Comparison of ENCODE assay signal across 20 cellular contexts in genomic region chr10:35217458-35217857, GRCh38.
DNase-seq lines count a peak whose midpoint lies in the region; ATAC-seq, FAIRE-seq and TF ChIP-seq lines count a peak whose summit lies in the region.
"Had no signal": no experiment of that assay in that cellular context is flagged by ENCODE, and none has a peak within 500 bp of the region (broad histone marks: within the 10 kb centered on the region; RNA-seq: fewer than 3 reads in every experiment).

No MANE protein-coding gene starts in this region.

- CTCF ChIA-PET in activated CD4-positive, alpha-beta T cell treated with anti-CD3 and anti-CD28 coated beads, Interleukin-2, amount 10 ng/mL, durations not matched to agents 7 days and 5 days (lab: Charles Lee), result interaction anchor here (0.6 to 14.1 kb wide), 11 partner anchors 9 to 486 kb away, joined by 3 to 130 read pairs (median 5); partner anchors contain the start of gene CREM

- POLR2A ChIA-PET in activated CD4-positive, alpha-beta T cell treated with anti-CD3 and anti-CD28 coated beads, Interleukin-2, amount 10 ng/mL, durations not matched to agents 7 days and 5 days (lab: Charles Lee), result interaction anchor here (0.5 to 1.2 kb wide), 4 partner anchors 9 to 572 kb away, joined by 3 to 4 read pairs (median 3); no protein-coding TSS in a partner anchor

- H3K9me3 ChIP-seq in lung (ENCODE audit: control insufficient read depth in 2 of 2, insufficient read depth in 1 of 2, low read length in 1 of 2) (no peaks in the 10 kb centered on the region), subcutaneous abdominal adipose tissue (ENCODE audit: control insufficient read depth in 5 of 5, low read length in 5 of 5) (no peaks in the 10 kb centered on the region), MG63 (no peaks in the 10 kb centered on the region)
- H3K9me3 ChIP-seq: tibial nerve had no signal

- ATAC-seq in lung (ENCODE audit: insufficient read depth, low FRiP score), result peak; percentile 38

- no peaks in the 10 kb centered on the region for H3K27me3 ChIP-seq in dorsolateral prefrontal cortex
- no peaks in the 10 kb centered on the region for H3K27me3 ChIP-seq in lung (ENCODE audit: control insufficient read depth, insufficient read depth)
- H3K27me3 ChIP-seq in subcutaneous abdominal adipose tissue (ENCODE audit: control insufficient read depth in 5 of 5, insufficient read depth in 4 of 5, low read length in 5 of 5), result no peaks in the 10 kb centered on the region
- no peaks in the 10 kb centered on the region for H3K27me3 ChIP-seq in MG63
- H3K27me3 ChIP-seq: neural progenitor cell, tibial nerve had no signal

- H3K27me3 Mint-ChIP-seq in activated CD4-positive, alpha-beta T cell treated with anti-CD3 and anti-CD28 coated beads, Interleukin-2, amount 10 ng/mL, durations not matched to agents 7 days and 5 days, result no peaks in the 10 kb centered on the region

- intact Hi-C loops in dorsolateral prefrontal cortex (cut with DNase I), result loop anchor here in 1 of 2 donors (2.0 kb wide), 1 partner anchor 91 kb away; the partner anchor contains the start of gene CREM

- H3K27ac ChIP-seq in dorsolateral prefrontal cortex (peak overlapping the region in 41 of 59 donors; percentile 5 to 85 (median 59)), lung (ENCODE audit: low read depth in 1 of 2, low read length in 1 of 2) (peak overlapping the region in 1 of 2 donors; percentile 24), subcutaneous abdominal adipose tissue (ENCODE audit: low read depth, low read length) (peak overlapping the region; percentile 54)
- H3K27ac ChIP-seq: neural progenitor cell, PC-9 had no signal

- FAIRE-seq in RCC 7860 (lab: Jason Lieb, UNC), result no peak
- FAIRE-seq: keratinocyte had no signal

- H3K9me3 Mint-ChIP-seq in activated CD4-positive, alpha-beta T cell treated with anti-CD3 and anti-CD28 coated beads, Interleukin-2, amount 10 ng/mL, durations not matched to agents 7 days and 5 days, result no peaks in the 10 kb centered on the region
- H3K9me3 Mint-ChIP-seq: neural progenitor cell had no signal

- peaks cover 45% of the 10 kb centered on the region for H3K4me1 Mint-ChIP-seq in activated CD4-positive, alpha-beta T cell treated with anti-CD3 and anti-CD28 coated beads, Interleukin-2, amount 10 ng/mL, durations not matched to agents 7 days and 5 days

- H3K4me3 ChIP-seq in dorsolateral prefrontal cortex, result peak overlapping the region in 10 of 59 donors; percentile 6 to 24 (median 9)
- H3K4me3 ChIP-seq in lung, result no peak overlapping the region
- peak overlapping the region in 1 of 5 donors; percentile 48 for H3K4me3 ChIP-seq in subcutaneous abdominal adipose tissue (ENCODE audit: low read depth in 1 of 5, low read length in 5 of 5)
- H3K4me3 ChIP-seq in MG63, result no peak overlapping the region
- H3K4me3 ChIP-seq: neural progenitor cell, PC-9, smooth muscle cell, tibial nerve had no signal

- peak overlapping the region; percentile 9 for H3K27ac Mint-ChIP-seq in activated CD4-positive, alpha-beta T cell treated with anti-CD3 and anti-CD28 coated beads, Interleukin-2, amount 10 ng/mL, durations not matched to agents 7 days and 5 days

- TF ChIP-seq CTCF in dorsolateral prefrontal cortex (IDR thresholded peaks at IDR 0.05 in 54 of 56, conservative IDR thresholded peaks at IDR 0.05 in 2 of 56; ENCODE audit: low read depth in 1 of 56, partially characterized antibody in 56 of 56), result no peak
- TF ChIP-seq CTCF in lung (IDR thresholded peaks at IDR 0.05; ENCODE audit: control extremely low read depth, extremely low read depth), result no peak

- no peak overlapping the region for H3K4me3 Mint-ChIP-seq in activated CD4-positive, alpha-beta T cell treated with anti-CD3 and anti-CD28 coated beads, Interleukin-2, amount 10 ng/mL, durations not matched to agents 7 days and 5 days
- H3K4me3 Mint-ChIP-seq: neural progenitor cell had no signal

- no peak overlapping the region for H3K9ac ChIP-seq in subcutaneous abdominal adipose tissue (ENCODE audit: low read length in 5 of 5)
- H3K9ac ChIP-seq: neural progenitor cell had no signal

- peaks cover 0 to 4% of the 10 kb centered on the region in 2 donors for H3K4me1 ChIP-seq in lung (ENCODE audit: control insufficient read depth in 2 of 2, insufficient read depth in 2 of 2, low read length in 2 of 2)
- peaks cover 8 to 31% (median 9%) of the 10 kb centered on the region in 5 donors for H3K4me1 ChIP-seq in subcutaneous abdominal adipose tissue (ENCODE audit: control insufficient read depth in 5 of 5, insufficient read depth in 5 of 5, low read length in 5 of 5)
- H3K4me1 ChIP-seq: neural progenitor cell had no signal

- no peak for DNase-seq in activated CD4-positive, alpha-beta T cell treated with anti-CD3 and anti-CD28 coated beads, Interleukin-2, amount 10 ng/mL, durations not matched to agents 7 days and 5 days
- no peak for DNase-seq in activated CD4-positive, alpha-beta T cell treated with anti-CD3 and anti-CD28 coated beads for 1 hour
- no peak for DNase-seq in dorsolateral prefrontal cortex
- DNase-seq in lung (ENCODE audit: low spot score), result peak; percentile 56
- DNase-seq in MG63, result no peak
- no peak for DNase-seq in stimulated activated CD8-positive, alpha-beta memory T cell treated with anti-CD3 and anti-CD28 coated beads, Interleukin-4, amount 100 ng/mL, for 48 hours
- no peak for DNase-seq in RCC 7860 (ENCODE audit: low spot score)
- DNase-seq: activated effector memory CD4-positive, alpha-beta T cell treated with Interleukin-2 at 50 U/mL for 16 hours; Calu3; effector memory CD4-positive, alpha-beta T cell; foreskin melanocyte; MM.1S; NCI-H226; PC-9; T-helper 2 cell had no signal

- 32 to 47% methylated on average over 5 of the region's 5 CpGs for WGBS in lung, 2 donors

- H3K36me3 Mint-ChIP-seq in activated CD4-positive, alpha-beta T cell treated with anti-CD3 and anti-CD28 coated beads, Interleukin-2, amount 10 ng/mL, durations not matched to agents 7 days and 5 days (ENCODE audit: low read depth), result peaks cover 12% of the 10 kb centered on the region

- H3K36me3 ChIP-seq in lung (ENCODE audit: control insufficient read depth in 2 of 2, insufficient read depth in 2 of 2, low read length in 2 of 2), result peaks cover 0 to 4% of the 10 kb centered on the region in 2 donors
- H3K36me3 ChIP-seq in subcutaneous abdominal adipose tissue (ENCODE audit: control insufficient read depth in 5 of 5, insufficient read depth in 5 of 5, low read length in 5 of 5), result no peaks in the 10 kb centered on the region
- no peaks in the 10 kb centered on the region for H3K36me3 ChIP-seq in MG63
- H3K36me3 ChIP-seq: neural progenitor cell, tibial nerve had no signal
